In the genomic region with DNA sequence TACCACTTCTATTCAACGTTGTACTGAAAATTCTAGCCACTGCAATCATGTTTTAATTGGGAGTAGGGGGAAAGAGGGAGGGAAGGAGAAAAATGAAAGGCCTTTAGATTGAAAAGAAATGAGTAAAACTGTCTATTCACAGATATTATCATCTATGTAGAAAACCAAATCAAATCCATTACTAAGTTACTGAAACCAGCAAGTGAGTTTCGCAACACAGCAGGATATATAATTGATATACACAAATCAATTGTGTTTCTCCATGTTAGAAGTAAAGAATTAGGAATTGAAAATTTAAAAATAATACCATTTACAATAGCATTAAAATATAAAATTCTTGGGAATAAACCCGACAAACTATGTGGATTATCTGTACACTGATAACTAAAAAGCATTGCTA, we compare ENCODE assay signal across 17 cellular contexts.
"Had no signal": no experiment of that assay in that cellular context is flagged by ENCODE, and none has a peak within 500 bp of the region (broad histone marks: within the 10 kb centered on the region; RNA-seq: fewer than 3 reads in every experiment).

No MANE protein-coding gene starts in this region.

- H3K27me3 Mint-ChIP-seq: activated CD4-positive, alpha-beta T cell treated with anti-CD3 and anti-CD28 coated beads, Interleukin-2, amount 10 ng/mL, durations not matched to agents 7 days and 5 days; activated naive CD8-positive, alpha-beta T cell treated with anti-CD3 and anti-CD28 coated beads, Interleukin-2, amount 10 ng/mL, durations not matched to agents 7 days and 5 days; stimulated activated naive CD8-positive, alpha-beta T cell treated with anti-CD3 and anti-CD28 coated beads, Interleukin-15, amount 100 ng/mL, for 72 hours; type B pancreatic cell had no signal

- H3K4me2 ChIP-seq: hepatocyte, smooth muscle cell had no signal

- H3K27me3 ChIP-seq: body of pancreas, hepatocyte, neutrophil had no signal

- H3K9me3 Mint-ChIP-seq: activated CD4-positive, alpha-beta T cell treated with anti-CD3 and anti-CD28 coated beads, Interleukin-2, amount 10 ng/mL, durations not matched to agents 7 days and 5 days; activated T-helper 1 cell treated with anti-CD3 and anti-CD28 coated beads, Interleukin-12 subunit alpha, Interleukin-12 subunit beta, Interleukin-2, Interleukin-4 antibody, amounts not matched to agents 30 ng/mL and 10 ng/mL and 1 ng/mL, durations not matched to agents 14 hours and 24 hours and 36 hours; natural killer cell; stimulated activated naive CD8-positive, alpha-beta T cell treated with anti-CD3 and anti-CD28 coated beads, Interleukin-15, amount 100 ng/mL, for 72 hours; type B pancreatic cell had no signal

- H3K4me3 ChIP-seq: body of pancreas, hepatocyte, smooth muscle cell had no signal

- H3K27ac Mint-ChIP-seq: activated T-helper 1 cell treated with anti-CD3 and anti-CD28 coated beads, Interleukin-12 subunit alpha, Interleukin-12 subunit beta, Interleukin-2, Interleukin-4 antibody, amounts not matched to agents 30 ng/mL and 10 ng/mL and 1 ng/mL, durations not matched to agents 14 hours and 24 hours and 36 hours; stimulated activated naive CD8-positive, alpha-beta T cell treated with anti-CD3 and anti-CD28 coated beads, Interleukin-15, amount 100 ng/mL, for 72 hours; type B pancreatic cell had no signal

- DNase-seq: activated CD4-positive, alpha-beta T cell treated with anti-CD3 and anti-CD28 coated beads, Interleukin-2, amount 10 ng/mL, durations not matched to agents 7 days and 5 days; activated naive CD8-positive, alpha-beta T cell treated with anti-CD3 and anti-CD28 coated beads, Interleukin-2, amount 10 ng/mL, durations not matched to agents 7 days and 5 days; body of pancreas; caudate nucleus; foreskin fibroblast; left cardiac atrium; natural killer cell; stimulated activated CD4-positive, alpha-beta T cell treated with anti-CD3 and anti-CD28 coated beads, Interleukin-4, amount 100 ng/mL, for 1 hour; stimulated activated naive CD8-positive, alpha-beta T cell treated with anti-CD3 and anti-CD28 coated beads, Interleukin-15, amount 100 ng/mL, for 72 hours had no signal

- H3K4me1 ChIP-seq: parathyroid adenoma had no signal

- H3K79me2 ChIP-seq: parathyroid adenoma had no signal

- H3K27ac ChIP-seq: epithelial cell of prostate, hepatocyte, neutrophil had no signal

- H3K4me3 Mint-ChIP-seq: activated CD4-positive, alpha-beta T cell treated with anti-CD3 and anti-CD28 coated beads, Interleukin-2, amount 10 ng/mL, durations not matched to agents 7 days and 5 days; activated naive CD8-positive, alpha-beta T cell treated with anti-CD3 and anti-CD28 coated beads, Interleukin-2, amount 10 ng/mL, durations not matched to agents 7 days and 5 days; activated T-helper 1 cell treated with anti-CD3 and anti-CD28 coated beads, Interleukin-12 subunit alpha, Interleukin-12 subunit beta, Interleukin-2, Interleukin-4 antibody, amounts not matched to agents 30 ng/mL and 10 ng/mL and 1 ng/mL, durations not matched to agents 14 hours and 24 hours and 36 hours; stimulated activated naive CD8-positive, alpha-beta T cell treated with anti-CD3 and anti-CD28 coated beads, Interleukin-15, amount 100 ng/mL, for 72 hours; type B pancreatic cell had no signal

- H2AFZ ChIP-seq: hepatocyte, parathyroid adenoma had no signal

- H3K9me3 ChIP-seq: body of pancreas, neutrophil had no signal

- ATAC-seq: body of pancreas; left cardiac atrium; natural killer cell; sciatic nerve; stimulated activated naive CD8-positive, alpha-beta T cell treated with anti-CD3 and anti-CD28 coated beads, Interleukin-15, amount 100 ng/mL, for 72 hours had no signal
